In genomic region chr7:27159278-27160146, GRCh38 we compare ENCODE assay signal across 11 cellular contexts. TPM values are rescaled to one million over a fixed set of nuclear protein-coding genes. Genes with fewer than 3 reads are reported as not detected.
DNase-seq lines count a peak whose midpoint lies in the region; ATAC-seq and TF ChIP-seq lines count a peak whose summit lies in the region.
"Had no signal": no experiment of that assay in that cellular context is flagged by ENCODE, and none has a peak within 500 bp of the region (broad histone marks: within the 10 kb centered on the region; RNA-seq: fewer than 3 reads in every experiment).

No MANE protein-coding gene starts in this region.

- H3K4me1 ChIP-seq in vagina = peaks cover 45% of the 10 kb centered on the region

- peaks cover 87% of the 10 kb centered on the region for H3K27me3 Mint-ChIP-seq in activated naive CD8-positive, alpha-beta T cell treated with anti-CD3 and anti-CD28 coated beads, Interleukin-2, amount 10 ng/mL, durations not matched to agents 7 days and 5 days

- no peak for TF ChIP-seq CTCF in vagina (IDR thresholded peaks at IDR 0.05)

- H3K27ac ChIP-seq in vagina = peak overlapping the region; percentile 75

- POLR2A ChIA-PET in activated naive CD8-positive, alpha-beta T cell treated with anti-CD3 and anti-CD28 coated beads, Interleukin-2, amount 10 ng/mL, durations not matched to agents 7 days and 5 days (lab: Charles Lee) = no interaction called here

- TF ChIP-seq POLR2A in vagina (IDR thresholded peaks at IDR 0.05) = no peak

- H3K36me3 ChIP-seq in vagina = no peaks in the 10 kb centered on the region

- DNase-seq in cardiac septum (ENCODE audit: low spot score) (peak; percentile 56), left cardiac atrium (no peak), mesenteric fat pad (ENCODE audit: low spot score) (peak; percentile 39), vagina (ENCODE audit: extremely low spot score in 2 of 2) (no peak), A172 (ENCODE audit: low spot score) (no peak)
- no peak for DNase-seq in activated naive CD8-positive, alpha-beta T cell treated with anti-CD3 and anti-CD28 coated beads, Interleukin-2, amount 10 ng/mL, durations not matched to agents 7 days and 5 days
- DNase-seq: C1 segment of cervical spinal cord; kidney glomerular epithelial cell; stimulated activated CD4-positive, alpha-beta T cell treated with anti-CD3 and anti-CD28 coated beads, Interleukin-2, amount 100 ng/mL, for 48 hours had no signal

- no peak overlapping the region for H3K27ac Mint-ChIP-seq in activated naive CD8-positive, alpha-beta T cell treated with anti-CD3 and anti-CD28 coated beads, Interleukin-2, amount 10 ng/mL, durations not matched to agents 7 days and 5 days

- H3K9me3 ChIP-seq in vagina = no peaks in the 10 kb centered on the region

- ATAC-seq in left cardiac atrium (no peak), GM21360 (IDR thresholded peaks at IDR 0.05; ENCODE audit: unreplicated experiment) (no peak), HG02571 (IDR thresholded peaks at IDR 0.05; ENCODE audit: unreplicated experiment) (no peak)
- ATAC-seq in activated naive CD8-positive, alpha-beta T cell treated with anti-CD3 and anti-CD28 coated beads, Interleukin-2, amount 10 ng/mL, durations not matched to agents 7 days and 5 days (ENCODE audit: low read depth) = no peak

- no peaks in the 10 kb centered on the region for H3K36me3 Mint-ChIP-seq in activated naive CD8-positive, alpha-beta T cell treated with anti-CD3 and anti-CD28 coated beads, Interleukin-2, amount 10 ng/mL, durations not matched to agents 7 days and 5 days

- no peaks in the 10 kb centered on the region for H3K27me3 ChIP-seq in vagina

- H3K9me3 Mint-ChIP-seq in activated naive CD8-positive, alpha-beta T cell treated with anti-CD3 and anti-CD28 coated beads, Interleukin-2, amount 10 ng/mL, durations not matched to agents 7 days and 5 days = no peaks in the 10 kb centered on the region

- peak overlapping the region; percentile 35 for H3K4me3 Mint-ChIP-seq in activated naive CD8-positive, alpha-beta T cell treated with anti-CD3 and anti-CD28 coated beads, Interleukin-2, amount 10 ng/mL, durations not matched to agents 7 days and 5 days

- H3K4me1 Mint-ChIP-seq in activated naive CD8-positive, alpha-beta T cell treated with anti-CD3 and anti-CD28 coated beads, Interleukin-2, amount 10 ng/mL, durations not matched to agents 7 days and 5 days = peaks cover 24% of the 10 kb centered on the region

- intact Hi-C loops in cardiac septum (cut with DNase I) (loop anchor here (2.0 to 10.0 kb wide), 3 partner anchors 473 to 1295 kb away; no protein-coding TSS in a partner anchor), left cardiac atrium (cut with DNase I) (loop anchor here (2.0 to 10.0 kb wide), 5 partner anchors 305 to 1295 kb away; no protein-coding TSS in a partner anchor), vagina (cut with DNase I) (loop anchor here (10.0 kb wide), 2 partner anchors 955 to 1305 kb away; partner anchors contain the start of genes CBX3 and HNRNPA2B1)

- H3K4me3 ChIP-seq in vagina = peak overlapping the region; percentile 55 to 64

RNA-seq across cellular contexts. Expression of gene HOXA7, which starts 3.0 kb away (rescaled TPM):
- not detected for total RNA-seq in cardiac septum
- under 1 TPM; 0.12 to 0.39 TPM for total RNA-seq in left cardiac atrium
- not detected for total RNA-seq in activated naive CD8-positive, alpha-beta T cell treated with anti-CD3 and anti-CD28 coated beads, Interleukin-2, amount 10 ng/mL, durations not matched to agents 7 days and 5 days
- total RNA-seq in mesenteric fat pad = 7.5 TPM
- 23.8 TPM for total RNA-seq in vagina
- not detected in 2 replicates for total RNA-seq in A172 (2014; rRNA removed; shearing (Covaris generic))

RNA-seq across cellular contexts. Expression of gene HOXA9, which starts 5.8 kb away (rescaled TPM):
- total RNA-seq in cardiac septum (not detected), left cardiac atrium (not detected), mesenteric fat pad (10.4 TPM), vagina (13.0 TPM)
- not detected for total RNA-seq in activated naive CD8-positive, alpha-beta T cell treated with anti-CD3 and anti-CD28 coated beads, Interleukin-2, amount 10 ng/mL, durations not matched to agents 7 days and 5 days
- total RNA-seq in A172 (2014; rRNA removed; shearing (Covaris generic)) = 74.8 and 88.6 TPM in 2 replicates

RNA-seq across cellular contexts. Expression of gene HOXA3, which starts 7.1 kb away (rescaled TPM):
- total RNA-seq in cardiac septum = 0.40 TPM
- total RNA-seq in left cardiac atrium = under 1 TPM; 0.68 to 0.74 TPM
- total RNA-seq in activated naive CD8-positive, alpha-beta T cell treated with anti-CD3 and anti-CD28 coated beads, Interleukin-2, amount 10 ng/mL, durations not matched to agents 7 days and 5 days = not detected
- 5.8 TPM for total RNA-seq in mesenteric fat pad
- total RNA-seq in vagina = 3.9 TPM
- 0.07 and 0.41 TPM in 2 replicates for total RNA-seq in A172 (2014; rRNA removed; shearing (Covaris generic))

RNA-seq across cellular contexts. Expression of gene HOXA6, which starts 11.9 kb away (rescaled TPM):
- not detected for total RNA-seq in cardiac septum
- not detected for total RNA-seq in left cardiac atrium
- not detected for total RNA-seq in activated naive CD8-positive, alpha-beta T cell treated with anti-CD3 and anti-CD28 coated beads, Interleukin-2, amount 10 ng/mL, durations not matched to agents 7 days and 5 days
- 3.1 TPM for total RNA-seq in mesenteric fat pad
- 1.7 TPM for total RNA-seq in vagina
- total RNA-seq in A172 (2014; rRNA removed; shearing (Covaris generic)) = 0.48 TPM in 1 of 2 replicates, not detected in the other

RNA-seq across cellular contexts. Expression of gene HOXA10, which starts 14.6 kb away (rescaled TPM):
- total RNA-seq in cardiac septum (not detected), left cardiac atrium (under 1 TPM; 0.10 to 0.21 TPM), mesenteric fat pad (19.7 TPM), vagina (19.2 TPM)
- not detected for total RNA-seq in activated naive CD8-positive, alpha-beta T cell treated with anti-CD3 and anti-CD28 coated beads, Interleukin-2, amount 10 ng/mL, durations not matched to agents 7 days and 5 days
- total RNA-seq in A172 (2014; rRNA removed; shearing (Covaris generic)) = 26.4 and 30.7 TPM in 2 replicates

Comparison
In these comparisons a context has a peak if more than half of its experiments do, and no peak if none do; other contexts are left out.
1. DNase-seq: peak in cardiac septum (single experiment) and mesenteric fat pad (single experiment); none in left cardiac atrium (single experiment), activated naive CD8-positive, alpha-beta T cell treated with anti-CD3 and anti-CD28 coated beads, Interleukin-2, amount 10 ng/mL, durations not matched to agents 7 days and 5 days (single experiment), vagina (0 of 2) and A172 (single experiment).
2. RNA of gene HOXA9, which starts 5.8 kb away (total RNA-seq): 74.8 to 88.6 TPM in A172, 13.0 TPM in vagina (single experiment) and 10.4 TPM in mesenteric fat pad (single experiment); not detected in left cardiac atrium, not detected in cardiac septum (single experiment) and not detected in activated naive CD8-positive, alpha-beta T cell treated with anti-CD3 and anti-CD28 coated beads, Interleukin-2, amount 10 ng/mL, durations not matched to agents 7 days and 5 days; every median in the first group is over 10 times any median in the second.